Comparison of ENCODE assay signal across 1 cellular context in the genomic region with DNA sequence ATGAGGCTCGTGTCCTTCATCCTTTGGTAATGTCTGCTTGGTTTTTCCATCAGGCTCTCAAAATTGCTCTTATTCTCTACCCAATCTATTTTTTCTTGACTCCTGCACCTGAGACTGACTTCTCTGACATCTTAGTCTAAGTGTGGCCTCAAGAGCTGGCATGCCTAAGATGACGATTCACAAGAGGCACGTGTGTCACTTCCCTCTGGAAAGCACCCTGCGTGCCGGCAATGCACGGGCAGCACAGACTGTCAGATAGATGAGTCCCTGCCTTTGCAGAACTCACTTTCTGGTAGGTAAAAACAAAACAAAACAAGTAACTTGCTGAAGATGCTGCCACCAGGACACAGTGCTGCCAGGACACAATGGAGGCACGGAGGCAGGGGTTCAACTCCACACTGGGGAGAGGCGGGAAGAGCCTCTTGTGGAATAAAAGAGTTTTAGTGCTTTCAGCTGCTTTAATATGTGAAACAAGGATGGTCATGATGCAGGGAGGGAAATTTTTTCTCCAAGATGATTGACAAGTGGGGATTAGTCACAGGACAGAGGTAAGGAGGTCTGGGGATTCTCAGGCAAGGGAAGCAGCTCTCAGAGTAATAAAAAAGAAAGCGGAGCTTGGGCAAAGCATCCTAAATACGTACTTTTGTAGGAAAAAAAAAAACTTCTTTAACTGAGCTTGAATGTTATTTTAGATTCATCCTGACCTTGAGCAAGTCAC.
TF ChIP-seq lines count a peak whose summit lies in the region.

No MANE protein-coding gene starts in this region.

TF ChIP-seq in K562, 482 proteins besides CTCF, POLR2A, EP300 and RAD21 (continued from another document):
- TF ChIP-seq ZNF124 (CRISPR knock-in tag; IDR thresholded peaks at IDR 0.05): no peak
